Comparison of ENCODE assay signal across 14 cellular contexts in the genomic region with DNA sequence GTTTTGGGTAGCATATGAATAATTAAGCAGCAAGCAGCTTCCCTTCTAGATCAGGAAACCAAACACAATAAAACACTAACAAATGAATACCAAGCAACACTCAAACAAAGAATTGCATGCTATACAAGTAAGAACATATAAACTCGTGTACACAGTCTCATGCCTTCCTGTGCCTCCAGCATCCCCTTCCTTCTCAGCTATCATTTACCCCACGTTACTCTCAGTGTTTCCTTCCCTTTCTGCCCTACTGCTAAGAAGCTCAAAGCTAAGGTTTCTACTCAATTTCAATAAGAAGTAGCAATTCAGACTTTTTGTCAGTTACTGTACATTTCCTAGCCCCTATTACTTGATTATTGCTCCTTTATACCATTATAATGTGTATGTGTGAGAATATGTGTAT.
DNase-seq lines count a peak whose midpoint lies in the region; ATAC-seq, FAIRE-seq and TF ChIP-seq lines count a peak whose summit lies in the region.
"Had no signal": no experiment of that assay in that cellular context is flagged by ENCODE, and none has a peak within 500 bp of the region (broad histone marks: within the 10 kb centered on the region; RNA-seq: fewer than 3 reads in every experiment).

No MANE protein-coding gene starts in this region.

- CTCF ChIA-PET in activated CD8-positive, alpha-beta T cell treated with anti-CD3 and anti-CD28 coated beads for 36 hours (lab: Charles Lee), result interaction anchor here (0.8 to 2.1 kb wide), 7 partner anchors 24 to 131 kb away, joined by 3 to 7 read pairs (median 3); a partner anchor contains a TSS

- peak overlapping the region; percentile 83 for H3K4me3 Mint-ChIP-seq in activated naive CD4-positive, alpha-beta T cell treated with anti-CD3 and anti-CD28 coated beads, Interleukin-2, amount 50 U/mL, for 24 hours
- H3K4me3 Mint-ChIP-seq in activated CD8-positive, alpha-beta T cell treated with anti-CD3 and anti-CD28 coated beads for 36 hours, result no peak overlapping the region

- peaks cover 17% of the 10 kb centered on the region for H3K36me3 Mint-ChIP-seq in activated naive CD4-positive, alpha-beta T cell treated with anti-CD3 and anti-CD28 coated beads, Interleukin-2, amount 50 U/mL, for 24 hours
- peaks cover 68% of the 10 kb centered on the region for H3K36me3 Mint-ChIP-seq in activated CD8-positive, alpha-beta T cell treated with anti-CD3 and anti-CD28 coated beads for 36 hours (ENCODE audit: low read depth)

- H3K9me3 ChIP-seq in upper lobe of left lung (no peaks in the 10 kb centered on the region), sigmoid colon (no peaks in the 10 kb centered on the region)
- H3K9me3 ChIP-seq: left lung had no signal

- no peak for TF ChIP-seq EP300 in upper lobe of left lung (IDR thresholded peaks at IDR 0.05)
- no peak for TF ChIP-seq EP300 in sigmoid colon (IDR thresholded peaks at IDR 0.05)

- no peaks in the 10 kb centered on the region for H3K27me3 Mint-ChIP-seq in activated naive CD4-positive, alpha-beta T cell treated with anti-CD3 and anti-CD28 coated beads, Interleukin-2, amount 50 U/mL, for 24 hours
- H3K27me3 Mint-ChIP-seq in activated CD8-positive, alpha-beta T cell treated with anti-CD3 and anti-CD28 coated beads for 36 hours, result no peaks in the 10 kb centered on the region

- H3K27ac Mint-ChIP-seq in activated naive CD4-positive, alpha-beta T cell treated with anti-CD3 and anti-CD28 coated beads, Interleukin-2, amount 50 U/mL, for 24 hours, result peak overlapping the region; percentile 99
- peak overlapping the region; percentile 92 for H3K27ac Mint-ChIP-seq in activated CD8-positive, alpha-beta T cell treated with anti-CD3 and anti-CD28 coated beads for 36 hours

- FAIRE-seq in urothelium cell line (lab: Jason Lieb, UNC) (no peak), D721Med (lab: Jason Lieb, UNC) (no peak)

- TF ChIP-seq POLR2A in upper lobe of left lung (IDR thresholded peaks at IDR 0.05) (no peak), sigmoid colon (IDR thresholded peaks at IDR 0.05) (no peak)

- H3K9me3 Mint-ChIP-seq in activated naive CD4-positive, alpha-beta T cell treated with anti-CD3 and anti-CD28 coated beads, Interleukin-2, amount 50 U/mL, for 24 hours, result no peaks in the 10 kb centered on the region
- H3K9me3 Mint-ChIP-seq in activated CD8-positive, alpha-beta T cell treated with anti-CD3 and anti-CD28 coated beads for 36 hours, result no peaks in the 10 kb centered on the region

- H3K27ac ChIP-seq in upper lobe of left lung (peak overlapping the region in 3 of 4 donors; percentile 25 to 53 (median 42)), sigmoid colon (no peak overlapping the region)

- peaks cover 56% of the 10 kb centered on the region for H3K4me1 Mint-ChIP-seq in activated naive CD4-positive, alpha-beta T cell treated with anti-CD3 and anti-CD28 coated beads, Interleukin-2, amount 50 U/mL, for 24 hours
- peaks cover 51% of the 10 kb centered on the region for H3K4me1 Mint-ChIP-seq in activated CD8-positive, alpha-beta T cell treated with anti-CD3 and anti-CD28 coated beads for 36 hours (ENCODE audit: low read depth)

- no peak for TF ChIP-seq CTCF in activated CD8-positive, alpha-beta T cell treated with anti-CD3 and anti-CD28 coated beads for 36 hours (IDR thresholded peaks at IDR 0.05)
- TF ChIP-seq CTCF in upper lobe of left lung (IDR thresholded peaks at IDR 0.05), result no peak
- TF ChIP-seq CTCF in sigmoid colon (IDR thresholded peaks at IDR 0.05), result no peak
- no peak for TF ChIP-seq CTCF in D721Med (IDR thresholded peaks at IDR 0.05; ENCODE audit: insufficient read depth, missing control alignments)

- ATAC-seq in activated CD8-positive, alpha-beta T cell treated with anti-CD3 and anti-CD28 coated beads for 36 hours, result peak; percentile 65
- ATAC-seq in upper lobe of left lung (ENCODE audit: low FRiP score in 2 of 2), result no peak
- ATAC-seq: left lung had no signal

- H3K27me3 ChIP-seq in upper lobe of left lung (no peaks in the 10 kb centered on the region), sigmoid colon (no peaks in the 10 kb centered on the region)
- H3K27me3 ChIP-seq: left lung had no signal

- intact Hi-C loops in activated CD8-positive, alpha-beta T cell treated with anti-CD3 and anti-CD28 coated beads for 36 hours (cut with micrococcal nuclease), result no loop called here
- intact Hi-C loops in sigmoid colon (cut with DNase I), result no loop called here

- DNase-seq in activated naive CD4-positive, alpha-beta T cell treated with anti-CD3 and anti-CD28 coated beads, Interleukin-2, amount 50 U/mL, for 16 hours, result no peak
- DNase-seq in activated CD8-positive, alpha-beta T cell treated with anti-CD3 and anti-CD28 coated beads for 36 hours, result no peak
- peak; percentile 24 for DNase-seq in foreskin melanocyte
- DNase-seq in upper lobe of left lung, result no peak
- DNase-seq in sigmoid colon, result no peak
- DNase-seq in urothelium cell line (ENCODE audit: low spot score), result no peak
- DNase-seq in D721Med (ENCODE audit: insufficient read length, low spot score), result no peak
- DNase-seq: activated effector memory CD4-positive, alpha-beta T cell treated with anti-CD3 and anti-CD28 coated beads, Interleukin-2, amount 50 U/mL, for 16 hours; left lung; NCI-H774; posterior cingulate gyrus; stimulated activated naive CD4-positive, alpha-beta T cell treated with Interleukin-2 at 50 U/mL for 16 hours; SW 1271 had no signal

- WGBS in upper lobe of left lung, 2 donors, result 36 to 38% methylated on average over 2 of the region's 2 CpGs
- WGBS in sigmoid colon, 2 donors, result 34 to 51% methylated on average over 2 of the region's 2 CpGs

- H3K4me1 ChIP-seq in upper lobe of left lung (peaks cover 0 to 7% (median 0%) of the 10 kb centered on the region in 4 donors), sigmoid colon (no peaks in the 10 kb centered on the region)

- POLR2A ChIA-PET in activated CD8-positive, alpha-beta T cell treated with anti-CD3 and anti-CD28 coated beads for 36 hours (lab: Charles Lee), result interaction anchor here (0.9 to 2.1 kb wide), 5 partner anchors 15 to 105 kb away, joined by 3 to 6 read pairs (median 5); no protein-coding TSS in a partner anchor

- H3K4me3 ChIP-seq in upper lobe of left lung (no peak overlapping the region), sigmoid colon (no peak overlapping the region)
- H3K4me3 ChIP-seq: left lung had no signal

- peaks cover 14 to 65% (median 32%) of the 10 kb centered on the region in 4 donors for H3K36me3 ChIP-seq in upper lobe of left lung
- H3K36me3 ChIP-seq in sigmoid colon, result peaks cover 10 to 66% (median 12%) of the 10 kb centered on the region in 4 donors

Comparison
In these comparisons a context has a peak if more than half of its experiments do, and no peak if none do; other contexts are left out.
1. H3K27ac ChIP-seq: peak in upper lobe of left lung (3 of 4); none in sigmoid colon (0 of 4).